ENCODE assay signal across 10 cellular contexts in genomic region chr16:50802958-50803357, GRCh38.
"Had no signal": no experiment of that assay in that cellular context is flagged by ENCODE, and none has a peak within 500 bp of the region (broad histone marks: within the 10 kb centered on the region; RNA-seq: fewer than 3 reads in every experiment).

No MANE protein-coding gene starts in this region.

- H3K27ac Mint-ChIP-seq: activated CD8-positive, alpha-beta memory T cell treated with anti-CD3 and anti-CD28 coated beads, Interleukin-2, amount 10 ng/mL, durations not matched to agents 7 days and 5 days had no signal

- H3K27me3 Mint-ChIP-seq: activated CD8-positive, alpha-beta memory T cell treated with anti-CD3 and anti-CD28 coated beads, Interleukin-2, amount 10 ng/mL, durations not matched to agents 7 days and 5 days; effector memory CD8-positive, alpha-beta T cell; naive thymus-derived CD4-positive, alpha-beta T cell had no signal

- ATAC-seq: activated CD4-positive, CD25-positive, alpha-beta regulatory T cell treated with anti-CD3 and anti-CD28 coated beads, Interleukin-2, amount 50 U/mL, for 24 hours; activated CD8-positive, alpha-beta memory T cell treated with anti-CD3 and anti-CD28 coated beads, Interleukin-2, amount 10 ng/mL, durations not matched to agents 7 days and 5 days; effector memory CD8-positive, alpha-beta T cell; naive thymus-derived CD4-positive, alpha-beta T cell; stimulated activated naive CD8-positive, alpha-beta T cell treated with anti-CD3 and anti-CD28 coated beads, Interleukin-15, Interleukin-2, amounts not matched to agents 100 U/mL and 50 U/mL, for 24 hours had no signal

- DNase-seq: activated CD8-positive, alpha-beta memory T cell treated with anti-CD3 and anti-CD28 coated beads, Interleukin-2, amount 10 ng/mL, durations not matched to agents 7 days and 5 days; activated naive CD4-positive, alpha-beta T cell treated with anti-CD3 and anti-CD28 coated beads, Interleukin-2, amount 50 U/mL, for 16 hours; dermis blood vessel endothelial cell; effector memory CD8-positive, alpha-beta T cell; mesenchymal stem cell; naive thymus-derived CD4-positive, alpha-beta T cell; SK-N-SH; spleen; stimulated activated naive CD8-positive, alpha-beta T cell treated with anti-CD3 and anti-CD28 coated beads, Interleukin-15, Interleukin-2, amounts not matched to agents 100 U/mL and 50 U/mL, for 24 hours had no signal

- H3K4me3 Mint-ChIP-seq: activated CD8-positive, alpha-beta memory T cell treated with anti-CD3 and anti-CD28 coated beads, Interleukin-2, amount 10 ng/mL, durations not matched to agents 7 days and 5 days; effector memory CD8-positive, alpha-beta T cell; naive thymus-derived CD4-positive, alpha-beta T cell had no signal

- H3K9me3 Mint-ChIP-seq: effector memory CD8-positive, alpha-beta T cell had no signal
